1 cellular context compared by ENCODE assay signal in genomic region chr7:74542558-74543117, GRCh38.
A peak's percentile ranks its signal among the peaks of the same experiment; 100 is the strongest.
TF ChIP-seq lines count a peak whose summit lies in the region.

No MANE protein-coding gene starts in this region.

TF ChIP-seq in HEK293, 187 proteins besides CTCF, POLR2A, EP300 and RAD21 (continued from another document):
- TF ChIP-seq TSHZ1 (tag by site-specific recombination; IDR thresholded peaks at IDR 0.05; ENCODE audit: borderline replicate concordance) = no peak
- TF ChIP-seq ZNF677 (tag by site-specific recombination; IDR thresholded peaks at IDR 0.05) = no peak
- no peak for TF ChIP-seq ZNF24 (tag by site-specific recombination; IDR thresholded peaks at IDR 0.05)
- TF ChIP-seq ZSCAN18 (tag by site-specific recombination; IDR thresholded peaks at IDR 0.05) = no peak
- no peak for TF ChIP-seq ZBTB20 (tag by site-specific recombination; IDR thresholded peaks at IDR 0.05)
- TF ChIP-seq ZNF660 (tag by site-specific recombination; IDR thresholded peaks at IDR 0.05) = peak; percentile 79; the same call in 1 of the 2 replicates
- TF ChIP-seq KLF9 (tag by site-specific recombination; IDR thresholded peaks at IDR 0.05; ENCODE audit: low read depth) = no peak
- no peak for TF ChIP-seq ZSCAN4 (tag by site-specific recombination; IDR thresholded peaks at IDR 0.05)
- no peak for TF ChIP-seq SCRT2 (tag by site-specific recombination; IDR thresholded peaks at IDR 0.05)
- TF ChIP-seq ZNF239 (tag by site-specific recombination; IDR thresholded peaks at IDR 0.05) = no peak
- TF ChIP-seq SETDB1 (IDR thresholded peaks at IDR 0.05; ENCODE audit: insufficient read length, low read length) = no peak
- no peak for TF ChIP-seq ZNF645 (tag by site-specific recombination; IDR thresholded peaks at IDR 0.05)
- TF ChIP-seq SALL2 (tag by site-specific recombination; IDR thresholded peaks at IDR 0.05; ENCODE audit: borderline replicate concordance) = no peak
- no peak for TF ChIP-seq ZNF23 (tag by site-specific recombination; IDR thresholded peaks at IDR 0.05; ENCODE audit: borderline replicate concordance)
- TF ChIP-seq PRDM10 (tag by site-specific recombination; IDR thresholded peaks at IDR 0.05) = 0 out of 2 replicates have a peak, but pooled peaks have one; percentile 12
- TF ChIP-seq ZNF488 (tag by site-specific recombination; IDR thresholded peaks at IDR 0.05) = no peak
- TF ChIP-seq ZFP41 (tag by site-specific recombination; IDR thresholded peaks at IDR 0.05; ENCODE audit: borderline replicate concordance) = no peak
- no peak for TF ChIP-seq ZFP3 (tag by site-specific recombination; IDR thresholded peaks at IDR 0.05; ENCODE audit: low read depth)
- no peak for TF ChIP-seq ZNF16 (tag by site-specific recombination; IDR thresholded peaks at IDR 0.05; ENCODE audit: low read depth)
- TF ChIP-seq ZEB2 (tag by site-specific recombination; IDR thresholded peaks at IDR 0.05) = no peak
- TF ChIP-seq ZNF184 (tag by site-specific recombination; IDR thresholded peaks at IDR 0.05) = 0 out of 2 replicates have a peak, but pooled peaks have one; percentile 29
- no peak for TF ChIP-seq OSR2 (tag by site-specific recombination; IDR thresholded peaks at IDR 0.05)
